8 cellular contexts compared by ENCODE assay signal in genomic region chr1:181083842-181084605, GRCh38. TPM values are rescaled to one million over a fixed set of nuclear protein-coding genes. Genes with fewer than 3 reads are reported as not detected.
DNase-seq lines count a peak whose midpoint lies in the region; ATAC-seq and TF ChIP-seq lines count a peak whose summit lies in the region.

No MANE protein-coding gene starts in this region.

- H3K4me1 ChIP-seq in tibial artery, result peaks cover 0 to 6% (median 3%) of the 10 kb centered on the region in 4 donors

- no peaks in the 10 kb centered on the region for H3K9me3 ChIP-seq in tibial artery

- ATAC-seq in GM19467 (IDR thresholded peaks at IDR 0.05; ENCODE audit: unreplicated experiment), result peak; percentile 33
- no peak for ATAC-seq in GM18873 (IDR thresholded peaks at IDR 0.05; ENCODE audit: low FRiP score, unreplicated experiment)

- H3K4me3 ChIP-seq in astrocyte of the cerebellum (ENCODE audit: low read depth, low read length), result no peak overlapping the region
- no peak overlapping the region for H3K4me3 ChIP-seq in tibial artery

- in situ Hi-C loops in SK-MEL-5 (cut with HindIII; ENCODE audit: low pct_unique_long_range_greater_than_20kb, low sequenced_read_pairs) (no loop called here), astrocyte of the cerebellum (cut with HindIII; ENCODE audit: low sequenced_read_pairs) (no loop called here)

- TF ChIP-seq CTCF in astrocyte of the cerebellum (IDR thresholded peaks at IDR 0.05; ENCODE audit: low read depth, low read length, missing control alignments), result peak; percentile 55
- peak; percentile 48 to 64 for TF ChIP-seq CTCF in tibial artery (IDR thresholded peaks at IDR 0.05)

- H3K27me3 ChIP-seq in tibial artery, result no peaks in the 10 kb centered on the region

- no peaks in the 10 kb centered on the region for H3K36me3 ChIP-seq in tibial artery

- DNase-seq in DMS 273 treated with DMSO at 0.1 percent for 48 hours (lab: John Stamatoyannopoulos, UW), result peak; percentile 60
- peak; percentile 37 for DNase-seq in KG1 (lab: John Stamatoyannopoulos, UW)
- peak; percentile 84 for DNase-seq in SK-MEL-5 (ENCODE audit: low read depth, low spot score)
- DNase-seq in astrocyte of the cerebellum (ENCODE audit: low read depth), result no peak
- peak; percentile 75 for DNase-seq in left kidney (ENCODE audit: low read depth, low spot score)
- peak; percentile 40 to 74 for DNase-seq in tibial artery

- H3K27ac ChIP-seq in tibial artery, result no peak overlapping the region

- intact Hi-C loops in tibial artery (cut with DNase I; ENCODE audit: low total_unique reads), result no loop called here

RNA-seq across cellular contexts. Expression of gene IER5, which starts 4.5 kb away (rescaled TPM):
- 31.5 and 32.6 TPM in 2 replicates for total RNA-seq in SK-MEL-5 (2014; rRNA removed; shearing (Covaris generic))
- polyA plus RNA-seq in SK-MEL-5 (2015; cell fraction: cytosol; rRNA removed), result 40.8 and 40.9 TPM in 2 replicates
- polyA plus RNA-seq in SK-MEL-5 (2015; cell fraction: nucleus; rRNA removed), result 34.1 and 48.0 TPM in 2 replicates

RNA-seq across cellular contexts. Expression of gene MR1, which starts 50.2 kb away (rescaled TPM):
- 12.4 and 14.8 TPM in 2 replicates for total RNA-seq in SK-MEL-5 (2014; rRNA removed; shearing (Covaris generic))
- 10.7 and 11.0 TPM in 2 replicates for polyA plus RNA-seq in SK-MEL-5 (2015; cell fraction: cytosol; rRNA removed)
- polyA plus RNA-seq in SK-MEL-5 (2015; cell fraction: nucleus; rRNA removed), result 1.6 and 6.5 TPM in 2 replicates
